Comparison of ENCODE assay signal across 9 cellular contexts in genomic region chr12:110338754-110339153, GRCh38. TPM values are rescaled to one million over a fixed set of nuclear protein-coding genes. Genes with fewer than 3 reads are reported as not detected.
DNase-seq lines count a peak whose midpoint lies in the region; ATAC-seq and TF ChIP-seq lines count a peak whose summit lies in the region.
"Had no signal": no experiment of that assay in that cellular context is flagged by ENCODE, and none has a peak within 500 bp of the region (broad histone marks: within the 10 kb centered on the region; RNA-seq: fewer than 3 reads in every experiment).

No MANE protein-coding gene starts in this region.

- H3K4me1 ChIP-seq in esophagus (ENCODE audit: control insufficient read depth in 2 of 2, insufficient read depth in 2 of 2, low read length in 1 of 2) (peaks cover 0 to 17% of the 10 kb centered on the region in 2 donors), transverse colon (peaks cover 0 to 15% (median 7%) of the 10 kb centered on the region in 4 donors), body of pancreas (peaks cover 16% of the 10 kb centered on the region)

- no peak for TF ChIP-seq EP300 in transverse colon (IDR thresholded peaks at IDR 0.05; ENCODE audit: low read depth)

- 76 to 81% methylated on average over 3 of the region's 3 CpGs for WGBS in esophagus, 2 donors
- WGBS in transverse colon (ENCODE audit: low coverage in 1 of 2), 2 donors: 68 to 83% methylated on average over 3 of the region's 3 CpGs
- WGBS in body of pancreas, 2 donors: 77 to 87% methylated on average over 3 of the region's 3 CpGs

- H3K27ac ChIP-seq in esophagus (ENCODE audit: low read depth in 2 of 2, low read length in 1 of 2) (peak overlapping the region; percentile 76), transverse colon (peak overlapping the region; percentile 18 to 45 (median 28)), body of pancreas (no peak overlapping the region)
- H3K27ac ChIP-seq: ovary had no signal

- no peak for TF ChIP-seq POLR2A in transverse colon (IDR thresholded peaks at IDR 0.05)
- TF ChIP-seq POLR2A in body of pancreas (IDR thresholded peaks at IDR 0.05): no peak

- no peaks in the 10 kb centered on the region for H3K9me3 ChIP-seq in esophagus (ENCODE audit: control insufficient read depth in 2 of 2, insufficient read depth in 1 of 2, low read depth in 1 of 2, low read length in 1 of 2)
- no peaks in the 10 kb centered on the region for H3K9me3 ChIP-seq in transverse colon
- H3K9me3 ChIP-seq in body of pancreas: no peaks in the 10 kb centered on the region
- H3K9me3 ChIP-seq: ovary had no signal

- TF ChIP-seq CTCF in transverse colon (IDR thresholded peaks at IDR 0.05) (peak in 1 of 5 experiments; percentile 27), body of pancreas (IDR thresholded peaks at IDR 0.05) (no peak)

- intact Hi-C loops in Right ventricle myocardium superior (cut with DNase I): no loop called here
- intact Hi-C loops in left cardiac atrium (cut with DNase I): no loop called here
- intact Hi-C loops in transverse colon (cut with DNase I; ENCODE audit: low total_unique reads): no loop called here
- intact Hi-C loops in body of pancreas (cut with DNase I): no loop called here

- no peak overlapping the region for H3K4me3 ChIP-seq in esophagus (ENCODE audit: low read depth in 1 of 2, low read length in 2 of 2)
- H3K4me3 ChIP-seq in transverse colon: no peak overlapping the region
- no peak overlapping the region for H3K4me3 ChIP-seq in body of pancreas
- H3K4me3 ChIP-seq: ovary had no signal

- DNase-seq in Right ventricle myocardium superior: no peak
- DNase-seq in left cardiac atrium: no peak
- peak; percentile 11 for DNase-seq in NOMO-1 treated with DMSO at 0.1 percent for 48 hours (lab: John Stamatoyannopoulos, UW; ENCODE audit: unreplicated experiment)
- DNase-seq in transverse colon: no peak
- no peak for DNase-seq in ureter (ENCODE audit: low spot score)
- no peak for DNase-seq in body of pancreas
- DNase-seq: ovary had no signal

- peak; percentile 2 for ATAC-seq in Right ventricle myocardium superior (ENCODE audit: poor library complexity)
- ATAC-seq in left cardiac atrium: no peak
- no peak for ATAC-seq in GM21390 (IDR thresholded peaks at IDR 0.05; ENCODE audit: unreplicated experiment)
- no peak for ATAC-seq in body of pancreas

- H3K27me3 ChIP-seq in esophagus (ENCODE audit: control insufficient read depth in 1 of 2, insufficient read depth in 2 of 2, low read length in 2 of 2) (no peaks in the 10 kb centered on the region), transverse colon (no peaks in the 10 kb centered on the region), body of pancreas (no peaks in the 10 kb centered on the region)
- H3K27me3 ChIP-seq: ovary had no signal

- in situ Hi-C loops in transverse colon (cut with MboI; ENCODE audit: low pct_ligation_motif_present in 1 of 4, low pct_unique_long_range_greater_than_20kb in 1 of 4, low sequenced_read_pairs in 3 of 4): no loop called here

- H3K36me3 ChIP-seq in esophagus (ENCODE audit: control insufficient read depth in 2 of 2, insufficient read depth in 2 of 2, low read length in 1 of 2) (peaks cover 27 to 46% of the 10 kb centered on the region in 2 donors), transverse colon (peaks cover 0 to 80% (median 39%) of the 10 kb centered on the region in 4 donors), body of pancreas (replicated peaks in 1 of 2; ENCODE audit: insufficient read depth in 1 of 2, low read depth in 2 of 2) (peaks cover 8 to 49% of the 10 kb centered on the region in 2 donors)
- H3K36me3 ChIP-seq: ovary had no signal

RNA-seq across cellular contexts. Expression of gene ATP2A2, which starts 57.7 kb away (rescaled TPM):
- 3,087 TPM for total RNA-seq in Right ventricle myocardium superior
- 1,000 to 10,000 TPM; 2,696 to 3,455 TPM for total RNA-seq in left cardiac atrium
- 100 to 1,000 TPM in 1 of 2 donors, 10 to 100 TPM in 1; 40.7 to 102 TPM for polyA plus RNA-seq in esophagus
- total RNA-seq in transverse colon: 100 to 1,000 TPM; 128 to 185 (median 178) TPM
- total RNA-seq in ureter: 357 TPM
- total RNA-seq in body of pancreas: 10 to 100 TPM; 52.7 to 61.6 TPM

Comparison
In these comparisons a context has a peak if more than half of its experiments do, and no peak if none do; other contexts are left out.
1. H3K27ac ChIP-seq: peak in esophagus (2 of 2) and transverse colon (4 of 4); none in body of pancreas (0 of 4).